Comparison of ENCODE assay signal across 21 cellular contexts in the genomic region with DNA sequence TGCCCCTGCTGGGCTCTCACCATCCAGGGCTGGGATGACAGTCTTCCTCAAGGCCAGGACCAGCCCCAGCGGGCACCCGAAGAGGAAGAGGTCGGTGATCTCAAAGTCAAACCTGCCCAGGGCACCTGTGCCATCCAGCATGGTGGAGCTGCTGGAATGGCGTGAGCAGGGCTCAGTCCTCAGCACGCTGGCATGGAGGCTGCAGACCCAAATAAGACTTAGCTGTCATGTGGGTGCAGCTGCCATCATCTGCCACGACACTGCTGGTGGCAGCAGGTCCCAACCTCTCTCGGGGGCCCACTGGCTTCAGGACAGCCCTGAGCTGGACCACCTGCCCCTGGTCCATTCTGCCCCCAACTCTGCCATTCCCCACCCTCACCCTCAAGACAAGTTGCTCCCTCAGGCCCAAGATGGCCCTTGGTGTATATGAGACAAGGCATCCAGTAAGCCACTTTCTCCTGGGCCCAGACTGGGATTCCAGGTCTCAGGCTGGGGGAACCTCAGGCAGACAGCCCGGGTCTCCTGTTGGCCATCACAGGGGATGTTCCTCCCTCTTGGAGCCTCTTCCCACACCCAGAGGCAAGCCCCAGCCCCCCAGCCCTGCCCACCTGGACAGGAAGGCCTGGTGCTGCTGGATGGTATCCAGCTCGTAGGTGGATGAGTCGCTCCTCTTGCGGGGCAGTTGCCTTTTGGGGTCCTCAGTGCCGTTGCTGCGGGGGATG.
"Had no signal": no experiment of that assay in that cellular context is flagged by ENCODE, and none has a peak within 500 bp of the region (broad histone marks: within the 10 kb centered on the region; RNA-seq: fewer than 3 reads in every experiment).

No MANE protein-coding gene starts in this region.

- ATAC-seq: left lung; natural killer cell treated with Interleukin-12 subunit alpha and Interleukin-12 subunit beta and Interleukin-15 and Interleukin-18, amount 100 ng/mL, for 72 hours had no signal

- H3K27ac Mint-ChIP-seq: natural killer cell treated with Interleukin-12 subunit alpha and Interleukin-12 subunit beta and Interleukin-15 and Interleukin-18, amount 100 ng/mL, for 72 hours; neural progenitor cell; type B pancreatic cell had no signal

- H3K9me3 ChIP-seq: esophagus muscularis mucosa, gastrocnemius medialis, heart right ventricle, left lung, prostate gland, sigmoid colon, suprapubic skin, thyroid gland had no signal

- H3K36me3 Mint-ChIP-seq: natural killer cell treated with Interleukin-12 subunit alpha and Interleukin-12 subunit beta and Interleukin-15 and Interleukin-18, amount 100 ng/mL, for 72 hours; neural progenitor cell; type B pancreatic cell had no signal

- DNase-seq: effector memory CD4-positive, alpha-beta T cell; mesenchymal stem cell; midbrain; occipital lobe; stimulated activated CD4-positive, alpha-beta T cell treated with anti-CD3 and anti-CD28 coated beads, Interleukin-2, amount 100 ng/mL, for 48 hours; stimulated activated naive CD4-positive, alpha-beta T cell treated with Interleukin-2 at 50 U/mL for 16 hours had no signal

- H3K4me3 Mint-ChIP-seq: natural killer cell treated with Interleukin-12 subunit alpha and Interleukin-12 subunit beta and Interleukin-15 and Interleukin-18, amount 100 ng/mL, for 72 hours; neural progenitor cell; type B pancreatic cell had no signal

- H3K27me3 Mint-ChIP-seq: natural killer cell treated with Interleukin-12 subunit alpha and Interleukin-12 subunit beta and Interleukin-15 and Interleukin-18, amount 100 ng/mL, for 72 hours; type B pancreatic cell had no signal

- H3K4me3 ChIP-seq: coronary artery, esophagus muscularis mucosa, gastrocnemius medialis, heart right ventricle, left lung, lung, neural progenitor cell, prostate gland, sigmoid colon, suprapubic skin, thyroid gland had no signal

- H3K9me3 Mint-ChIP-seq: natural killer cell treated with Interleukin-12 subunit alpha and Interleukin-12 subunit beta and Interleukin-15 and Interleukin-18, amount 100 ng/mL, for 72 hours; neural progenitor cell; type B pancreatic cell had no signal

- H3K36me3 ChIP-seq: gastrocnemius medialis, neural progenitor cell, prostate gland, thyroid gland had no signal

- H3K27ac ChIP-seq: coronary artery, epithelial cell of prostate, esophagus muscularis mucosa, heart right ventricle, left lung, neural progenitor cell, parathyroid adenoma, prostate gland, suprapubic skin had no signal

- H3K4me1 Mint-ChIP-seq: neural progenitor cell had no signal

- H3K4me1 ChIP-seq: left lung, parathyroid adenoma, prostate gland, suprapubic skin had no signal

- H3K27me3 ChIP-seq: esophagus muscularis mucosa, gastrocnemius medialis, heart right ventricle, left lung, neural progenitor cell, sigmoid colon, suprapubic skin, thyroid gland had no signal
